Comparison of ENCODE assay signal across 8 cellular contexts in the genomic region with DNA sequence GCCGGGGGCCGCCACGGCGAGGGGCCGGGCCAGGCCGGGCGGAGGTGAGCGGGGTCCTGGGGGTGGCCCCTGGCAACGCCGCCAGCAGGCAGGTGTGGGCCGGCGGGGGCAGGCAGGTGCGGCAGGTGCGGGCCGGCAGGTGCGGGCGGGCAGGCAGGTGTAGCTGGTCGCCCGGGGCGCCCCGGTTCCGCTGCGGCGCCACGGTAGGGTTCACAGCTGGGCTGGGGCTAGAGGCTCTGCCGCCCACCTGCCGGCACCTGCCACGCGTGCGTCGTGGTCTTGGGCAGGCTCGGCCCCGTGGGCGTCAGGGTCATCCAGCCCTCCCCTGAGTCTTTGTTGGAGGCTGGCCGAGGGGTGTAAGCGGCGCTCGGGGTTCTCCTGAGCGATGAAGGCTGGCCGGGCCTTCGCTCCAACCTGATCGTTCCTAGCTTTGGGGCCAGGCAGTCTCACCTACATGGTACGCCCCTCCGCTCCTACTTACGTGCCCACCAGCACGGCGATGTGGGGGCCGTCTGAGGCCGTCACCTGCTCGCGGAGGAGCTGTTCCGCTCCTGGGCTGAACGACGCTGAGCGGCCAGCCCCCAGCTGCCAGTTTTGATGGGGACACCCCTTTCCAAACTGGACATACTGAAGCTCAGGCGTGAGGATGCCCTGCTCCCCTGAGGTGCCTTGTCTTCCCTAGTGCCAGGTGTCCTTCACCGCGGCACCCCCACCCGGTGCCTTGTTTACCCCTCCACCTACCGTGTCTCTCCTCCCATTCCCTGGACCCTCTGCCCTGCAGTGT. TPM values are rescaled to one million over a fixed set of nuclear protein-coding genes. Genes with fewer than 3 reads are reported as not detected.
DNase-seq lines count a peak whose midpoint lies in the region; ATAC-seq, FAIRE-seq and TF ChIP-seq lines count a peak whose summit lies in the region.

No MANE protein-coding gene starts in this region.

- no peaks in the 10 kb centered on the region for H4K20me1 ChIP-seq in MM.1S (ENCODE audit: insufficient read depth, low read length)

- peak overlapping the region; percentile 99 for H3K4me2 ChIP-seq in MM.1S (ENCODE audit: low read depth, low read length)

- H3K27ac Mint-ChIP-seq in brain (peak overlapping the region; percentile 14 to 93 (median 89)), mesothelial cell of epicardium (peak overlapping the region; percentile 60)

- H2AFZ ChIP-seq in MM.1S (ENCODE audit: low read length) = no peak overlapping the region

- FAIRE-seq in urothelium cell line (lab: Jason Lieb, UNC) = peak; percentile 53

- peaks cover 46% of the 10 kb centered on the region for H3K79me2 ChIP-seq in MM.1S (ENCODE audit: low read length)

- H3K4me3 Mint-ChIP-seq in brain = peak overlapping the region; percentile 86 to 93 (median 90)
- H3K4me3 Mint-ChIP-seq in mesothelial cell of epicardium = peak overlapping the region; percentile 69

- peak; percentile 15 for ATAC-seq in GM21737 (IDR thresholded peaks at IDR 0.05; ENCODE audit: unreplicated experiment)

- peaks cover 33% of the 10 kb centered on the region for H3F3A ChIP-seq in MM.1S (ENCODE audit: insufficient read depth, low read length)

- peaks cover 22% of the 10 kb centered on the region for H3K4me1 ChIP-seq in MM.1S (ENCODE audit: low read length)

- peak overlapping the region; percentile 91 for H3K9ac ChIP-seq in MM.1S (ENCODE audit: low read length)

- peak; percentile 30 for DNase-seq in NCI-H2227 (lab: John Stamatoyannopoulos, UW; ENCODE audit: unreplicated experiment)
- no peak for DNase-seq in NCI-H2227 treated with DMSO at 0.1 percent for 48 hours (lab: John Stamatoyannopoulos, UW)
- DNase-seq in MM.1S = peak; percentile 60
- DNase-seq in mesothelial cell of epicardium (ENCODE audit: low spot score in 2 of 2, unreplicated experiment in 2 of 2) = no peak
- DNase-seq in urothelium cell line (ENCODE audit: low spot score) = no peak
- DNase-seq in NCI-H524 (lab: John Stamatoyannopoulos, UW) = no peak

- peak overlapping the region; percentile 94 for H3K4me3 ChIP-seq in MM.1S (ENCODE audit: low read length)

- no peaks in the 10 kb centered on the region for H3K36me3 ChIP-seq in MM.1S (replicated peaks; ENCODE audit: insufficient read depth, low read length)

- H3K9me3 Mint-ChIP-seq in brain = no peaks in the 10 kb centered on the region
- peaks cover 3% of the 10 kb centered on the region for H3K9me3 Mint-ChIP-seq in mesothelial cell of epicardium

- H3K27me3 ChIP-seq in MM.1S (replicated peaks; ENCODE audit: insufficient read depth, low read length) = no peaks in the 10 kb centered on the region

- peaks cover 47% of the 10 kb centered on the region for H3K4me1 Mint-ChIP-seq in brain
- H3K4me1 Mint-ChIP-seq in mesothelial cell of epicardium = peaks cover 27% of the 10 kb centered on the region

- peaks cover 25% of the 10 kb centered on the region for H3K36me3 Mint-ChIP-seq in brain
- H3K36me3 Mint-ChIP-seq in mesothelial cell of epicardium = peaks cover 10% of the 10 kb centered on the region

- peak overlapping the region; percentile 95 for H3K27ac ChIP-seq in MM.1S (ENCODE audit: low read length)

- peaks cover 6% of the 10 kb centered on the region for H3K27me3 Mint-ChIP-seq in brain
- no peaks in the 10 kb centered on the region for H3K27me3 Mint-ChIP-seq in mesothelial cell of epicardium (ENCODE audit: low read depth)

- no peak for TF ChIP-seq CTCF in MM.1S (IDR thresholded peaks at IDR 0.05; ENCODE audit: low read length)
- no peak for TF ChIP-seq CTCF in brain (conservative IDR thresholded peaks at IDR 0.05)
- no peak for TF ChIP-seq CTCF in mesothelial cell of epicardium (IDR thresholded peaks at IDR 0.05; ENCODE audit: unreplicated experiment)

- no peaks in the 10 kb centered on the region for H3K9me2 ChIP-seq in MM.1S (replicated peaks; ENCODE audit: insufficient read depth, low read length)

- no peaks in the 10 kb centered on the region for H3K9me3 ChIP-seq in MM.1S (replicated peaks; ENCODE audit: insufficient read depth, low read length)

RNA-seq across cellular contexts. Expression of gene ZMIZ2, which starts 0.5 kb away (rescaled TPM):
- 118 TPM for polyA plus RNA-seq in brain (ENCODE audit: insufficient read depth, low read depth, low replicate concordance)
- total RNA-seq in mesothelial cell of epicardium = 164 to 169 TPM (median 164 TPM) in 3 replicates

RNA-seq across cellular contexts. Expression of gene PPIA, which starts 47.3 kb away (rescaled TPM):
- polyA plus RNA-seq in brain (ENCODE audit: insufficient read depth, low read depth, low replicate concordance) = 3,075 TPM
- total RNA-seq in mesothelial cell of epicardium = 935 to 982 TPM (median 943 TPM) in 3 replicates

Comparison
In these comparisons a context has a peak if more than half of its experiments do, and no peak if none do; other contexts are left out.
1. DNase-seq: peak in NCI-H2227 (single experiment) and MM.1S (single experiment); none in NCI-H2227 treated with DMSO at 0.1 percent for 48 hours (single experiment), mesothelial cell of epicardium (0 of 2), urothelium cell line (single experiment) and NCI-H524 (0 of 2).